In the genomic region with DNA sequence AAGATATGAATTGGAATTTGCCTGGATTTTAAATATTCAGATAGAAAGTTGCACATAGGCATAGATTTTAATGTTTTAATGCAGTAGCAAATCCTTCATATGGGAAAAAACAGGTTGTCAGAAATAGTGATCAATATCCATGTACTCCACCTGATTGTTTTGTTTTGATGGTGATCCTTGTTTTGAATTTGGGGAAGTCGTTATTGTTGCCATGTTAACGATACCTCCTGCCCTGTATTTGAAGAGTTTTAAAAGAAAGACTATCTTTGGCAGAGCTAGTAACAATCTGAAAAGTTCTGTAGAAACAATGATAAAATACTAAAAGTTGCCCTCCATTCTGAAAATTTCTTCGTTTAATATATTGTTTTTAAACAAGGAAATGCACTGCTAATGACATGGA, we compare ENCODE assay signal across 8 cellular contexts. TPM values are rescaled to one million over a fixed set of nuclear protein-coding genes. Genes with fewer than 3 reads are reported as not detected.
DNase-seq lines count a peak whose midpoint lies in the region; ATAC-seq and TF ChIP-seq lines count a peak whose summit lies in the region.

No MANE protein-coding gene starts in this region.

- H3K27me3 Mint-ChIP-seq in mesothelial cell of epicardium (ENCODE audit: low read depth): no peaks in the 10 kb centered on the region

- H3K27ac ChIP-seq in AG04450 (ENCODE audit: low read depth, low read length): no peak overlapping the region

- ATAC-seq in GM21528 (IDR thresholded peaks at IDR 0.05; ENCODE audit: low FRiP score, unreplicated experiment): no peak

- in situ Hi-C loops in astrocyte of the spinal cord (cut with HindIII; ENCODE audit: low sequenced_read_pairs): no loop called here

- DNase-seq in AG04450 (ENCODE audit: low read depth, low spot score) (no peak), astrocyte of the spinal cord (ENCODE audit: low read depth, low spot score) (no peak), mesothelial cell of epicardium (ENCODE audit: low spot score in 2 of 2, unreplicated experiment in 2 of 2) (no peak), foreskin melanocyte (no peak), ecto neural progenitor cell (ENCODE audit: low spot score) (no peak), superior temporal gyrus (ENCODE audit: extremely low spot score) (no peak)
- DNase-seq in Jurkat, Clone E6-1 (ENCODE audit: low read depth, low spot score): no peak

- POLR2A ChIA-PET in AG04450 (lab: Yijun Ruan, JAX): no interaction called here

- H3K4me3 ChIP-seq in AG04450 (ENCODE audit: low read depth, low read length): peak overlapping the region; percentile 93
- peak overlapping the region; percentile 74 for H3K4me3 ChIP-seq in Jurkat, Clone E6-1 (ENCODE audit: low read length)
- peak overlapping the region; percentile 88 for H3K4me3 ChIP-seq in astrocyte of the spinal cord (ENCODE audit: low read depth, low read length)

- peak overlapping the region; percentile 87 for H3K4me3 Mint-ChIP-seq in mesothelial cell of epicardium

- no peak for TF ChIP-seq CTCF in AG04450 (IDR thresholded peaks at IDR 0.05; ENCODE audit: low read depth, low read length)
- no peak for TF ChIP-seq CTCF in astrocyte of the spinal cord (IDR thresholded peaks at IDR 0.05; ENCODE audit: low read depth, low read length)
- TF ChIP-seq CTCF in mesothelial cell of epicardium (IDR thresholded peaks at IDR 0.05; ENCODE audit: unreplicated experiment): no peak

- no peaks in the 10 kb centered on the region; the same call in 1 of the 2 replicates for H3K9me3 ChIP-seq in AG04450 (ENCODE audit: control insufficient read depth, insufficient read depth, low read length)

- no peaks in the 10 kb centered on the region for H3K9me3 Mint-ChIP-seq in mesothelial cell of epicardium

- H3K27ac Mint-ChIP-seq in mesothelial cell of epicardium: peak overlapping the region; percentile 96

- peaks cover 24% of the 10 kb centered on the region for H3K4me1 Mint-ChIP-seq in mesothelial cell of epicardium

- H3K27me3 ChIP-seq in AG04450 (ENCODE audit: control insufficient read depth, insufficient read depth, low read length): no peaks in the 10 kb centered on the region

- H3K36me3 Mint-ChIP-seq in mesothelial cell of epicardium: no peaks in the 10 kb centered on the region

- CTCF ChIA-PET in AG04450 (lab: Charles Lee): interaction anchor here (0.5 kb wide), 1 partner anchor 297 kb away, joined by 3 read pairs; no protein-coding TSS in a partner anchor

RNA-seq across cellular contexts. Expression of gene CEP350, which starts 1.1 kb away (rescaled TPM):
- polyA plus RNA-seq in AG04450 (2011; rRNA removed): 12.9 and 18.2 TPM in 2 replicates
- polyA minus RNA-seq in AG04450 (2011; rRNA and poly(A)+ RNA removed): 34.7 and 37.4 TPM in 2 replicates
- 22.9 TPM for polyA plus RNA-seq in Jurkat, Clone E6-1 (2012; ENCODE audit: insufficient read depth, insufficient read length)
- total RNA-seq in mesothelial cell of epicardium: 54.6 to 58.0 TPM (median 55.1 TPM) in 3 replicates
